In the genomic region with DNA sequence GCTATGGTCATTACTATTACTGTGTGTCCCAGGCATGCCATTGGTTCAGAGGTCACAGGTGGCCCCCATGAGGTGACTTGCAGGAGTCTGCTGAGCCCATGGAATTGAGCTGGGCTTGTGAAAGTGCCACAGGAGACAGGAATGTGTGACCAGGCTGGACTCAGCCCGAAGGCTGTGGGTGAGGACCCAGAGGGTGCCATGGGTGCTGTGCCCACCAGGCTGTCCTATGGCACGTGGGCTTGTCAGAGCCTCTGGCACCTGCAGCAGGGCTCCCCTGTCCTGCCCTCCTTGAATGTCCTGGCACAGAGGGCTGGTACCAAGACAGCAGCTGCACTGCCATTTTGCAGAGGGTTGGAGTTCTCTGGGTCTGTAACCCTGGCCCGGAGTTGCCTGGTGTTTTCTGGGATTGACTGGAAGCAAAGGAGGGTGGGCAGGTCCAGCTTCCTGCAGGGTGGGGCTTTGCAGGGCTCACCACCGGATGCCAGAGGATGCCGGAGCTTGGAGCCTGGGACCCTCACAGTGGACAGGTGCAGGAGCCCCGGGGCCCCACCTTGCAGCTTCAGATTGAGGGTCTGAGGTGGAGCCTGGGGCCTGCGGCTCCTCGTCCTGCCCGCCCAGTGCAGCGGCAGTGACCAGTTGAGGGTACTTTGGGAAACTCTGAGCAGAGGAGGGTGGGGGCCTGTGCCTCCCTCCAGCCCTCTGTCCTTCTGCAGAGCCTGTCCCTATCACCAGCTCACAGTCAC, we compare ENCODE assay signal across 2 cellular contexts.
TF ChIP-seq lines count a peak whose summit lies in the region.

No MANE protein-coding gene starts in this region.

TF ChIP-seq in SK-N-SH treated with all-trans-retinoic acid at 6 μM for 48 hours, 23 proteins besides CTCF, POLR2A, EP300 and RAD21:
- no peak for TF ChIP-seq CREB5 (CRISPR knock-in tag; IDR thresholded peaks at IDR 0.05; ENCODE audit: low read depth)
- TF ChIP-seq CSDC2 (CRISPR knock-in tag; IDR thresholded peaks at IDR 0.05): no peak
- no peak for TF ChIP-seq ISL1 (CRISPR knock-in tag; IDR thresholded peaks at IDR 0.05)
- no peak for TF ChIP-seq PPARA (CRISPR knock-in tag; IDR thresholded peaks at IDR 0.05; ENCODE audit: borderline replicate concordance)
- no peak for TF ChIP-seq ZFP30 (CRISPR knock-in tag; IDR thresholded peaks at IDR 0.05)
- TF ChIP-seq TOX (CRISPR knock-in tag; IDR thresholded peaks at IDR 0.05; ENCODE audit: borderline replicate concordance): no peak
- TF ChIP-seq, protein P1, sequence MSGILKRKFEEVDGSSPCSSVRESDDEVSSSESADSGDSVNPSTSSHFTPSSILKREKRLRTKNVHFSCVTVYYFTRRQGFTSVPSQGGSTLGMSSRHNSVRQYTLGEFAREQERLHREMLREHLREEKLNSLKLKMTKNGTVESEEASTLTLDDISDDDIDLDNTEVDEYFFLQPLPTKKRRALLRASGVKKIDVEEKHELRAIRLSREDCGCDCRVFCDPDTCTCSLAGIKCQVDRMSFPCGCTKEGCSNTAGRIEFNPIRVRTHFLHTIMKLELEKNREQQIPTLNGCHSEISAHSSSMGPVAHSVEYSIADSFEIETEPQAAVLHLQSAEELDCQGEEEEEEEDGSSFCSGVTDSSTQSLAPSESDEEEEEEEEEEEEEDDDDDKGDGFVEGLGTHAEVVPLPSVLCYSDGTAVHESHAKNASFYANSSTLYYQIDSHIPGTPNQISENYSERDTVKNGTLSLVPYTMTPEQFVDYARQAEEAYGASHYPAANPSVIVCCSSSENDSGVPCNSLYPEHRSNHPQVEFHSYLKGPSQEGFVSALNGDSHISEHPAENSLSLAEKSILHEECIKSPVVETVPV (CRISPR knock-in tag; IDR thresholded peaks at IDR 0.05): no peak
- TF ChIP-seq, protein P2, sequence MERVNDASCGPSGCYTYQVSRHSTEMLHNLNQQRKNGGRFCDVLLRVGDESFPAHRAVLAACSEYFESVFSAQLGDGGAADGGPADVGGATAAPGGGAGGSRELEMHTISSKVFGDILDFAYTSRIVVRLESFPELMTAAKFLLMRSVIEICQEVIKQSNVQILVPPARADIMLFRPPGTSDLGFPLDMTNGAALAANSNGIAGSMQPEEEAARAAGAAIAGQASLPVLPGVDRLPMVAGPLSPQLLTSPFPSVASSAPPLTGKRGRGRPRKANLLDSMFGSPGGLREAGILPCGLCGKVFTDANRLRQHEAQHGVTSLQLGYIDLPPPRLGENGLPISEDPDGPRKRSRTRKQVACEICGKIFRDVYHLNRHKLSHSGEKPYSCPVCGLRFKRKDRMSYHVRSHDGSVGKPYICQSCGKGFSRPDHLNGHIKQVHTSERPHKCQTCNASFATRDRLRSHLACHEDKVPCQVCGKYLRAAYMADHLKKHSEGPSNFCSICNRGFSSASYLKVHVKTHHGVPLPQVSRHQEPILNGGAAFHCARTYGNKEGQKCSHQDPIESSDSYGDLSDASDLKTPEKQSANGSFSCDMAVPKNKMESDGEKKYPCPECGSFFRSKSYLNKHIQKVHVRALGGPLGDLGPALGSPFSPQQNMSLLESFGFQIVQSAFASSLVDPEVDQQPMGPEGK (CRISPR knock-in tag; IDR thresholded peaks at IDR 0.05; ENCODE audit: borderline replicate concordance): no peak
- TF ChIP-seq BACH2 (CRISPR knock-in tag; IDR thresholded peaks at IDR 0.05; ENCODE audit: borderline replicate concordance): no peak
- TF ChIP-seq, protein P3, sequence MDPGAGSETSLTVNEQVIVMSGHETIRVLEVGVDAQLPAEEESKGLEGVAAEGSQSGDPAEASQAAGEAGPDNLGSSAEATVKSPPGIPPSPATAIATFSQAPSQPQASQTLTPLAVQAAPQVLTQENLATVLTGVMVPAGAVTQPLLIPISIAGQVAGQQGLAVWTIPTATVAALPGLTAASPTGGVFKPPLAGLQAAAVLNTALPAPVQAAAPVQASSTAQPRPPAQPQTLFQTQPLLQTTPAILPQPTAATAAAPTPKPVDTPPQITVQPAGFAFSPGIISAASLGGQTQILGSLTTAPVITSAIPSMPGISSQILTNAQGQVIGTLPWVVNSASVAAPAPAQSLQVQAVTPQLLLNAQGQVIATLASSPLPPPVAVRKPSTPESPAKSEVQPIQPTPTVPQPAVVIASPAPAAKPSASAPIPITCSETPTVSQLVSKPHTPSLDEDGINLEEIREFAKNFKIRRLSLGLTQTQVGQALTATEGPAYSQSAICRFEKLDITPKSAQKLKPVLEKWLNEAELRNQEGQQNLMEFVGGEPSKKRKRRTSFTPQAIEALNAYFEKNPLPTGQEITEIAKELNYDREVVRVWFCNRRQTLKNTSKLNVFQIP (CRISPR knock-in tag; IDR thresholded peaks at IDR 0.05; ENCODE audit: borderline replicate concordance, low read depth): no peak
- TF ChIP-seq OSR1 (CRISPR knock-in tag; IDR thresholded peaks at IDR 0.05): no peak
- TF ChIP-seq SNAI2 (CRISPR knock-in tag; IDR thresholded peaks at IDR 0.05): no peak
- no peak for TF ChIP-seq ZNF565 (CRISPR knock-in tag; conservative IDR thresholded peaks at IDR 0.05; ENCODE audit: low read depth)
- no peak for TF ChIP-seq RARB (CRISPR knock-in tag; IDR thresholded peaks at IDR 0.05)
- TF ChIP-seq TSHZ2 (CRISPR knock-in tag; IDR thresholded peaks at IDR 0.05): no peak
- no peak for TF ChIP-seq TCF4 (CRISPR knock-in tag; IDR thresholded peaks at IDR 0.05; ENCODE audit: borderline replicate concordance)
TF ChIP-seq in SK-N-SH treated with all-trans-retinoic acid at 6 μM for 48 hours: peak in this region for 0.

TF ChIP-seq in SK-N-SH, 30 proteins besides CTCF, POLR2A, EP300 and RAD21 (continued from another document):
- TF ChIP-seq YY1 (IDR thresholded peaks at IDR 0.05; ENCODE audit: low read depth): no peak
- no peak for TF ChIP-seq JUND (IDR thresholded peaks at IDR 0.05)
- TF ChIP-seq ZBTB33 (IDR thresholded peaks at IDR 0.05; ENCODE audit: borderline replicate concordance, low read depth): no peak
- TF ChIP-seq, protein P4, sequence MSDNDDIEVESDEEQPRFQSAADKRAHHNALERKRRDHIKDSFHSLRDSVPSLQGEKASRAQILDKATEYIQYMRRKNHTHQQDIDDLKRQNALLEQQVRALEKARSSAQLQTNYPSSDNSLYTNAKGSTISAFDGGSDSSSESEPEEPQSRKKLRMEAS (IDR thresholded peaks at IDR 0.05; ENCODE audit: low read depth): no peak
- no peak for TF ChIP-seq REST (IDR thresholded peaks at IDR 0.05; ENCODE audit: low read depth, low read length)
- no peak for TF ChIP-seq NFIC (IDR thresholded peaks at IDR 0.05; ENCODE audit: borderline replicate concordance)
- no peak for TF ChIP-seq TEAD4 (IDR thresholded peaks at IDR 0.05; ENCODE audit: borderline replicate concordance, insufficient read depth)
- no peak for TF ChIP-seq TAF1 (IDR thresholded peaks at IDR 0.05; ENCODE audit: borderline replicate concordance, low read depth, low read length)
- TF ChIP-seq GABPA (IDR thresholded peaks at IDR 0.05; ENCODE audit: low read depth): no peak
- no peak for TF ChIP-seq CHD2 (IDR thresholded peaks at IDR 0.05; ENCODE audit: low read length, partially characterized antibody)
- no peak for TF ChIP-seq FOSL2 (IDR thresholded peaks at IDR 0.05; ENCODE audit: borderline replicate concordance, low read depth)
- no peak for TF ChIP-seq USF2 (IDR thresholded peaks at IDR 0.05; ENCODE audit: borderline replicate concordance, low read depth, low read length)
- TF ChIP-seq NRF1 (IDR thresholded peaks at IDR 0.05; ENCODE audit: low read depth, low read length): no peak
- no peak for TF ChIP-seq FOXJ3 (CRISPR knock-in tag; IDR thresholded peaks at IDR 0.05)
- TF ChIP-seq POLR2AphosphoS5 (IDR thresholded peaks at IDR 0.05; ENCODE audit: low read depth, low read length): no peak
